1 cellular context compared by ENCODE assay signal in genomic region chr16:30535777-30536190, GRCh38.
TF ChIP-seq lines count a peak whose summit lies in the region.

No MANE protein-coding gene starts in this region.

TF ChIP-seq in GM12878, 131 proteins besides CTCF, POLR2A, EP300 and RAD21 (continued from another document):
- TF ChIP-seq BRCA1 (IDR thresholded peaks at IDR 0.05; ENCODE audit: low read depth, low read length), result no peak
- peak; percentile 51; the same call in 1 of the 2 replicates for TF ChIP-seq SMC3 (IDR thresholded peaks at IDR 0.05; ENCODE audit: borderline replicate concordance, low read length)
